ENCODE assay signal across 9 cellular contexts in the genomic region with DNA sequence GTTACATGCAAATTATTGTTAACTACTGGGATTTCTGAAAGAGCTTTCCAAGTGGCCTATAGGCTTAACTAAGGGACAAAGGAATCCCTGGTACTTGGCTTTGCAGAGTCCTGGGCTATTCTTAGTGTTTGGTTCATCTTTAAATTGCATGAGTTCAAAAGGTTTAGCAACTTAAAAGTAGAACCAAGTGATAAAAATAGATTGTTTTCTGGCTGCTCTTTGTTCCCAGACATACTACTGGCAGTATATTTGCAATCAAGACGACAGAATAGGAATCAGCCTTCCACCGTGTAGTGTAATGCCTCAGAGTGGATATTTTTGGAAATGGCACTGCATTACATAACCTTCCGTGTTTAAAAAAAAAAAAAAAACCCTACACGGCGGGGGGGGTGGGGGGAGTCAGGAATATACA. TPM values are rescaled to one million over a fixed set of nuclear protein-coding genes. Genes with fewer than 3 reads are reported as not detected.
A peak's percentile ranks its signal among the peaks of the same experiment; 100 is the strongest.
DNase-seq lines count a peak whose midpoint lies in the region; ATAC-seq and TF ChIP-seq lines count a peak whose summit lies in the region.
"Had no signal": no experiment of that assay in that cellular context is flagged by ENCODE, and none has a peak within 500 bp of the region (broad histone marks: within the 10 kb centered on the region; RNA-seq: fewer than 3 reads in every experiment).

No MANE protein-coding gene starts in this region.

- H3K27ac Mint-ChIP-seq in activated naive CD4-positive, alpha-beta T cell treated with anti-CD3 and anti-CD28 coated beads for 36 hours, result peak overlapping the region; percentile 7

- H3K27me3 Mint-ChIP-seq in activated naive CD4-positive, alpha-beta T cell treated with anti-CD3 and anti-CD28 coated beads for 36 hours (ENCODE audit: low read depth), result no peaks in the 10 kb centered on the region

- H3K4me1 Mint-ChIP-seq in activated naive CD4-positive, alpha-beta T cell treated with anti-CD3 and anti-CD28 coated beads for 36 hours (ENCODE audit: low read depth), result peaks cover 16% of the 10 kb centered on the region

- TF ChIP-seq POLR2A in gastroesophageal sphincter (IDR thresholded peaks at IDR 0.05), result no peak
- TF ChIP-seq POLR2A in sigmoid colon (IDR thresholded peaks at IDR 0.05), result no peak

- H3K27ac ChIP-seq in gastroesophageal sphincter (peak overlapping the region; percentile 76 to 94 (median 91)), sigmoid colon (peak overlapping the region; percentile 85 to 95 (median 94))
- H3K27ac ChIP-seq: epithelial cell of prostate had no signal

- H3K36me3 ChIP-seq in gastroesophageal sphincter, result no peaks in the 10 kb centered on the region
- no peaks in the 10 kb centered on the region for H3K36me3 ChIP-seq in sigmoid colon

- in situ Hi-C loops in SK-MEL-5 (cut with HindIII; ENCODE audit: low pct_unique_long_range_greater_than_20kb, low sequenced_read_pairs), result no loop called here

- TF ChIP-seq CTCF in gastroesophageal sphincter (IDR thresholded peaks at IDR 0.05), result peak in 1 of 4 experiments; percentile 20
- TF ChIP-seq CTCF in sigmoid colon (IDR thresholded peaks at IDR 0.05), result no peak

- H3K9me3 Mint-ChIP-seq in activated naive CD4-positive, alpha-beta T cell treated with anti-CD3 and anti-CD28 coated beads for 36 hours, result no peaks in the 10 kb centered on the region

- H3K4me1 ChIP-seq in gastroesophageal sphincter, result peaks cover 5 to 56% (median 8%) of the 10 kb centered on the region in 3 donors
- peaks cover 0 to 44% (median 29%) of the 10 kb centered on the region in 4 donors for H3K4me1 ChIP-seq in sigmoid colon

- WGBS in gastroesophageal sphincter (ENCODE audit: low coverage in 1 of 2), 2 donors, result 0 to 2% methylated on average over 5 of the region's 5 CpGs
- WGBS in sigmoid colon, 2 donors, result 2 to 6% methylated on average over 5 of the region's 5 CpGs

- H3K4me3 ChIP-seq in gastroesophageal sphincter (peak overlapping the region; percentile 36 to 64), sigmoid colon (peak overlapping the region; percentile 42 to 70 (median 60))

- intact Hi-C loops in activated naive CD4-positive, alpha-beta T cell treated with anti-CD3 and anti-CD28 coated beads for 36 hours (cut with micrococcal nuclease), result loop anchor here (2.0 to 10.0 kb wide), 6 partner anchors 127 to 949 kb away; partner anchors contain the start of gene TSLP
- intact Hi-C loops in sigmoid colon (cut with DNase I), result loop anchor here (5.0 kb wide), 1 partner anchor 391 kb away; no protein-coding TSS in a partner anchor

- H3K9me3 ChIP-seq in gastroesophageal sphincter, result no peaks in the 10 kb centered on the region
- no peaks in the 10 kb centered on the region for H3K9me3 ChIP-seq in sigmoid colon

- DNase-seq in activated naive CD4-positive, alpha-beta T cell treated with anti-CD3 and anti-CD28 coated beads for 36 hours, result no peak
- no peak for DNase-seq in activated naive CD4-positive, alpha-beta T cell (lab: John Stamatoyannopoulos, UW)
- DNase-seq in SK-MEL-5 (ENCODE audit: low read depth, low spot score) (peak; percentile 12), sigmoid colon (no peak), AG08396 (ENCODE audit: low spot score) (no peak)
- no peak for DNase-seq in stimulated activated CD4-positive, alpha-beta T cell treated with anti-CD3 and anti-CD28 coated beads, Interleukin-15, amount 100 ng/mL, for 24 hours

- no peaks in the 10 kb centered on the region for H3K36me3 Mint-ChIP-seq in activated naive CD4-positive, alpha-beta T cell treated with anti-CD3 and anti-CD28 coated beads for 36 hours (ENCODE audit: low read depth)

- no peak overlapping the region for H3K4me3 Mint-ChIP-seq in activated naive CD4-positive, alpha-beta T cell treated with anti-CD3 and anti-CD28 coated beads for 36 hours

- no peak for TF ChIP-seq EP300 in gastroesophageal sphincter (IDR thresholded peaks at IDR 0.05)
- no peak for TF ChIP-seq EP300 in sigmoid colon (IDR thresholded peaks at IDR 0.05)

- no peaks in the 10 kb centered on the region for H3K27me3 ChIP-seq in gastroesophageal sphincter
- no peaks in the 10 kb centered on the region for H3K27me3 ChIP-seq in sigmoid colon

- ATAC-seq in gastroesophageal sphincter, result no peak
- no peak for ATAC-seq in HG03354 (IDR thresholded peaks at IDR 0.05; ENCODE audit: poor library complexity, severe bottlenecking, unreplicated experiment)

- CTCF ChIA-PET in activated naive CD4-positive, alpha-beta T cell treated with anti-CD3 and anti-CD28 coated beads for 36 hours (lab: Charles Lee), result no interaction called here

RNA-seq across cellular contexts. Expression of gene NREP, which starts 1.0 kb away (rescaled TPM):
- 1 to 10 TPM; 6.8 to 7.3 TPM for total RNA-seq in activated naive CD4-positive, alpha-beta T cell treated with anti-CD3 and anti-CD28 coated beads for 36 hours
- 11.2 and 17.1 TPM in 2 replicates for total RNA-seq in SK-MEL-5 (2014; rRNA removed; shearing (Covaris generic))
- polyA plus RNA-seq in SK-MEL-5 (2015; cell fraction: cytosol; rRNA removed), result 11.3 and 16.5 TPM in 2 replicates
- polyA plus RNA-seq in SK-MEL-5 (2015; cell fraction: nucleus; rRNA removed), result 48.9 and 59.3 TPM in 2 replicates
- total RNA-seq in gastroesophageal sphincter, result 10 to 100 TPM in 3 of 4 donors, 1 to 10 TPM in 1; 8.3 to 24.7 (median 19.0) TPM
- 10 to 100 TPM in 3 of 4 donors, 1 to 10 TPM in 1; 8.7 to 41.3 (median 27.2) TPM for total RNA-seq in sigmoid colon
- 10 to 100 TPM in 1 of 3 donors, 1 to 10 TPM in 2; 6.5 to 14.6 (median 9.6) TPM for polyA plus RNA-seq in sigmoid colon
